ENCODE assay signal across 17 cellular contexts in genomic region chr1:185053204-185053603, GRCh38. TPM values are rescaled to one million over a fixed set of nuclear protein-coding genes. Genes with fewer than 3 reads are reported as not detected.
DNase-seq lines count a peak whose midpoint lies in the region; ATAC-seq, FAIRE-seq and TF ChIP-seq lines count a peak whose summit lies in the region.
"Had no signal": no experiment of that assay in that cellular context is flagged by ENCODE, and none has a peak within 500 bp of the region (broad histone marks: within the 10 kb centered on the region; RNA-seq: fewer than 3 reads in every experiment).

No MANE protein-coding gene starts in this region.

- H3K4me1 Mint-ChIP-seq in WTC11: peaks cover 45% of the 10 kb centered on the region
- peaks cover 27 to 41% of the 10 kb centered on the region in 2 donors for H3K4me1 Mint-ChIP-seq in effector memory CD8-positive, alpha-beta T cell (ENCODE audit: low read depth in 2 of 2)

- H3K27ac ChIP-seq in HepG2 (ENCODE audit: extremely low read length, insufficient read depth, low read length): no peak overlapping the region
- H3K27ac ChIP-seq in right lobe of liver: no peak overlapping the region
- H3K27ac ChIP-seq in PC-3 (ENCODE audit: low read length): no peak overlapping the region

- TF ChIP-seq RAD21 in HepG2 (CRISPR knock-in tag; IDR thresholded peaks at IDR 0.05): no peak

- ATAC-seq in HepG2: no peak
- ATAC-seq in right lobe of liver: no peak
- ATAC-seq in WTC11: no peak
- ATAC-seq in effector memory CD8-positive, alpha-beta T cell (replicated peaks): no peak
- no peak for ATAC-seq in HG03342 (IDR thresholded peaks at IDR 0.05; ENCODE audit: unreplicated experiment)
- ATAC-seq in HG02870 (IDR thresholded peaks at IDR 0.05; ENCODE audit: unreplicated experiment): no peak
- ATAC-seq in PC-3: no peak
- ATAC-seq: GM12878, GM23338 had no signal

- H3K4me3 Mint-ChIP-seq in WTC11: no peak overlapping the region
- H3K4me3 Mint-ChIP-seq in effector memory CD8-positive, alpha-beta T cell: no peak overlapping the region
- H3K4me3 Mint-ChIP-seq: GM23338 had no signal

- in situ Hi-C loops in HepG2 (cut with HindIII; ENCODE audit: extremely low pct_ligation_motif_present, low pct_unique_long_range_greater_than_20kb): no loop called here

- peaks cover 10% of the 10 kb centered on the region for H3K9me3 Mint-ChIP-seq in WTC11
- no peaks in the 10 kb centered on the region for H3K9me3 Mint-ChIP-seq in effector memory CD8-positive, alpha-beta T cell
- H3K9me3 Mint-ChIP-seq: GM23338 had no signal

- H3K4me2 ChIP-seq in HepG2 (ENCODE audit: low read depth, low read length): no peak overlapping the region
- H3K4me2 ChIP-seq in PC-3 (ENCODE audit: low read length): no peak overlapping the region
- H3K4me2 ChIP-seq: GM23338 had no signal

- TF ChIP-seq POLR2A in HepG2 (IDR thresholded peaks at IDR 0.05; ENCODE audit: insufficient read depth in 1 of 2, low read depth in 2 of 2, low read length in 2 of 2) (no peak), right lobe of liver (IDR thresholded peaks at IDR 0.05) (no peak)

- H3F3A ChIP-seq in PC-3 (ENCODE audit: low read length, unreplicated experiment): no peaks in the 10 kb centered on the region

- H2AFZ ChIP-seq in HepG2 (ENCODE audit: low read length) (no peak overlapping the region), PC-3 (ENCODE audit: low read length) (no peak overlapping the region)
- H2AFZ ChIP-seq: GM23338 had no signal

- TF ChIP-seq CTCF in HepG2 (CRISPR knock-in tag; IDR thresholded peaks at IDR 0.05): no peak
- no peak for TF ChIP-seq CTCF in right lobe of liver (IDR thresholded peaks at IDR 0.05)
- TF ChIP-seq CTCF in WTC11 (IDR thresholded peaks at IDR 0.05): no peak
- no peak for TF ChIP-seq CTCF in PC-3 (conservative IDR thresholded peaks at IDR 0.05; ENCODE audit: low read depth, low read length)

- H4K20me1 ChIP-seq in HepG2 (ENCODE audit: insufficient read depth, low read length) (no peaks in the 10 kb centered on the region; the same call in 1 of the 2 replicates), PC-3 (ENCODE audit: low read length) (peaks cover 14% of the 10 kb centered on the region; the same call in 1 of the 2 replicates)

- intact Hi-C loops in HepG2 (cut with micrococcal nuclease; ENCODE audit: unreplicated experiment): no loop called here
- intact Hi-C loops in right lobe of liver (cut with DNase I): no loop called here
- intact Hi-C loops in PC-3 (cut with micrococcal nuclease): no loop called here

- WGBS in HepG2 (ENCODE audit: low lambda C conversion rate): 100% methylated on average over 3 of the region's 3 CpGs
- 91% methylated on average over 3 of the region's 3 CpGs for WGBS in right lobe of liver (ENCODE audit: insufficient coverage, low coverage, low lambda C conversion rate, missing lambda C conversion rate)

- CTCF ChIA-PET in HepG2 (lab: Yijun Ruan, JAX; ENCODE audit: low intra/inter-chr PET ratio, low total read pairs): no interaction called here
- CTCF ChIA-PET in WTC11 (lab: Charles Lee): no interaction called here
- CTCF ChIA-PET in PC-3 (lab: Charles Lee): no interaction called here

- H3K27me3 ChIP-seq in HepG2 (ENCODE audit: control insufficient read depth in 1 of 2, insufficient read depth in 2 of 2, low read length in 2 of 2) (no peaks in the 10 kb centered on the region), right lobe of liver (no peaks in the 10 kb centered on the region), PC-3 (ENCODE audit: low read length) (no peaks in the 10 kb centered on the region)

- POLR2A ChIA-PET in HepG2 (lab: Yijun Ruan, JAX): no interaction called here
- POLR2A ChIA-PET in WTC11 (lab: Charles Lee): interaction anchor here (0.8 kb wide), 1 partner anchor 72 kb away, joined by 3 read pairs; no protein-coding TSS in a partner anchor
- POLR2A ChIA-PET in PC-3 (lab: Charles Lee; ENCODE audit: unreplicated experiment): no interaction called here

- H3K9me3 ChIP-seq in HepG2 (ENCODE audit: low read length): no peaks in the 10 kb centered on the region
- no peaks in the 10 kb centered on the region for H3K9me3 ChIP-seq in right lobe of liver
- H3K9me3 ChIP-seq in PC-3 (ENCODE audit: low read length): no peaks in the 10 kb centered on the region
- H3K9me3 ChIP-seq: Caco-2, HAP-1 had no signal

- no peaks in the 10 kb centered on the region for H3K9me2 ChIP-seq in PC-3 (replicated peaks; ENCODE audit: low read length)

- H3K27me3 Mint-ChIP-seq in WTC11 (ENCODE audit: low read depth): no peaks in the 10 kb centered on the region
- no peaks in the 10 kb centered on the region for H3K27me3 Mint-ChIP-seq in effector memory CD8-positive, alpha-beta T cell
- H3K27me3 Mint-ChIP-seq: CD4-positive, alpha-beta memory T cell had no signal

- BruUV-seq in HepG2 (replicated peaks; lab: Mats Ljungman, UMichigan) (no TSS peak), PC-3 (replicated peaks; lab: Mats Ljungman, UMichigan) (no TSS peak)

- H3K79me2 ChIP-seq in HepG2 (ENCODE audit: insufficient read depth, low read length) (peaks cover 64% of the 10 kb centered on the region), PC-3 (ENCODE audit: low read length) (peaks cover 95% of the 10 kb centered on the region)

- TF ChIP-seq EP300 in HepG2 (IDR thresholded peaks at IDR 0.05; ENCODE audit: low read depth in 2 of 2, low read length in 2 of 2): no peak
- TF ChIP-seq EP300 in HepG2 (CRISPR knock-in tag; IDR thresholded peaks at IDR 0.05; ENCODE audit: borderline replicate concordance): no peak

- DNase-seq in HepG2 (ENCODE audit: low spot score) (no peak), right lobe of liver (no peak), WTC11 (ENCODE audit: low spot score) (no peak), PC-3 (no peak)
- no peak for DNase-seq in effector memory CD8-positive, alpha-beta T cell
- DNase-seq: C1 segment of cervical spinal cord; Caco-2; CD4-positive, alpha-beta memory T cell; DMS153; DND-41 had no signal

- H3K36me3 ChIP-seq in HepG2 (replicated peaks in 1 of 2; ENCODE audit: control insufficient read depth in 1 of 2, insufficient read depth in 2 of 2, low read length in 2 of 2) (no peaks in the 10 kb centered on the region; a peak in 1 of 5 replicates), right lobe of liver (no peaks in the 10 kb centered on the region), PC-3 (ENCODE audit: low read depth, low read length) (no peaks in the 10 kb centered on the region)
- H3K36me3 ChIP-seq: HAP-1 had no signal

- no peak for FAIRE-seq in HepG2 (lab: Jason Lieb, UNC)
- FAIRE-seq: G401.6, GM12878, GM19239 had no signal

- H3K36me3 Mint-ChIP-seq in WTC11: peaks cover 13% of the 10 kb centered on the region
- H3K36me3 Mint-ChIP-seq in effector memory CD8-positive, alpha-beta T cell (ENCODE audit: insufficient read depth): peaks cover 16% of the 10 kb centered on the region

- no peak overlapping the region for H3K27ac Mint-ChIP-seq in WTC11
- peak overlapping the region; percentile 33 to 35 for H3K27ac Mint-ChIP-seq in effector memory CD8-positive, alpha-beta T cell
- H3K27ac Mint-ChIP-seq: CD4-positive, alpha-beta memory T cell; GM23338 had no signal

- H3K4me3 ChIP-seq in HepG2 (replicated peaks in 1 of 3; ENCODE audit: insufficient read depth in 1 of 3, low read depth in 2 of 3, low read length in 3 of 3) (no peak overlapping the region), right lobe of liver (no peak overlapping the region), PC-3 (ENCODE audit: low read length) (no peak overlapping the region)
- H3K4me3 ChIP-seq: GM12878, GM23338, HAP-1 had no signal

- H3K9ac ChIP-seq in HepG2 (ENCODE audit: insufficient read depth, low read depth, low read length) (no peak overlapping the region), PC-3 (ENCODE audit: low read length) (no peak overlapping the region)

- peaks cover 18% of the 10 kb centered on the region for H3K4me1 ChIP-seq in HepG2 (ENCODE audit: insufficient read depth, low read length)
- peaks cover 0 to 4% (median 0%) of the 10 kb centered on the region in 4 donors for H3K4me1 ChIP-seq in right lobe of liver
- no peaks in the 10 kb centered on the region for H3K4me1 ChIP-seq in PC-3 (ENCODE audit: insufficient read depth, low read length)
- H3K4me1 ChIP-seq: Caco-2 had no signal

TF ChIP-seq in HepG2, 621 proteins besides CTCF, POLR2A, EP300 and RAD21:
- TF ChIP-seq MED8 (CRISPR knock-in tag; IDR thresholded peaks at IDR 0.05; ENCODE audit: insufficient replicate concordance) (no peak), ZNF121 (CRISPR knock-in tag; IDR thresholded peaks at IDR 0.05) (peak; percentile 66)
TF ChIP-seq in HepG2: peak in this region for 1.

TF ChIP-seq in WTC11, 78 proteins besides CTCF, POLR2A, EP300 and RAD21:
- no peak for TF ChIP-seq SMAD3 (CRISPR knock-in tag; IDR thresholded peaks at IDR 0.05; ENCODE audit: borderline replicate concordance)
- TF ChIP-seq ZNF121 (CRISPR knock-in tag; IDR thresholded peaks at IDR 0.05): peak; percentile 58; the same call in 1 of the 2 replicates

RNA-seq across cellular contexts. Expression of gene RNF2, which starts 7.8 kb away (rescaled TPM):
- 21.7 and 32.9 TPM in 2 replicates for total RNA-seq in HepG2 (2016; rRNA removed; fragmentation: Illumina TruSeq; extraction: Trizol)
- 10.7 and 10.9 TPM in 2 replicates for total RNA-seq in HepG2 (2016; cell fraction: cytosol; rRNA removed; fragmentation: Illumina TruSeq; extraction: Trizol; ENCODE audit: low read depth)
- total RNA-seq in HepG2 (2016; cell fraction: insoluble cytoplasmic fraction; rRNA removed; fragmentation: Illumina TruSeq; extraction: Trizol): 19.6 and 31.3 TPM in 2 replicates
- 21.2 and 21.3 TPM in 2 replicates for total RNA-seq in HepG2 (2016; cell fraction: membrane; rRNA removed; fragmentation: Illumina TruSeq; extraction: Trizol)
- total RNA-seq in HepG2 (2016; cell fraction: nucleus; rRNA removed; fragmentation: Illumina TruSeq; extraction: Trizol): 8.1 and 13.6 TPM in 2 replicates
- 15.2 and 19.3 TPM in 2 replicates for polyA plus RNA-seq in HepG2 (2011; rRNA removed)
- polyA plus RNA-seq in HepG2 (2011; cell fraction: cytosol; rRNA removed): 10.8 and 16.6 TPM in 2 replicates
- 4.9 and 6.3 TPM in 2 replicates for polyA plus RNA-seq in HepG2 (2011; cell fraction: nucleus; rRNA removed)
- 19.1 and 22.1 TPM in 2 replicates for polyA plus RNA-seq in HepG2 (2012)
- polyA plus RNA-seq in HepG2 (2016; cell fraction: cytosol; fragmentation: Illumina TruSeq; extraction: Trizol; ENCODE audit: low read depth): 6.6 and 7.9 TPM in 2 replicates
- 33.3 and 36.1 TPM in 2 replicates for polyA plus RNA-seq in HepG2 (2016; cell fraction: insoluble cytoplasmic fraction; fragmentation: Illumina TruSeq; extraction: Trizol; ENCODE audit: low read depth)
- polyA plus RNA-seq in HepG2 (2016; cell fraction: membrane; fragmentation: Illumina TruSeq; extraction: Trizol; ENCODE audit: low read depth): 13.5 and 14.9 TPM in 2 replicates
- 10.8 and 11.8 TPM in 2 replicates for polyA plus RNA-seq in HepG2 (2016; cell fraction: nucleus; fragmentation: Illumina TruSeq; extraction: Trizol; ENCODE audit: insufficient read depth, low read depth)
- polyA minus RNA-seq in HepG2 (2011; rRNA and poly(A)+ RNA removed; ENCODE audit: low replicate concordance): 8.7 and 11.5 TPM in 2 replicates
- 23.3 and 28.6 TPM in 2 replicates for polyA minus RNA-seq in HepG2 (2011; cell fraction: cytosol; rRNA and poly(A)+ RNA removed)
- polyA minus RNA-seq in HepG2 (2011; cell fraction: nucleus; rRNA and poly(A)+ RNA removed): 24.6 and 29.8 TPM in 2 replicates
- 1 to 10 TPM; 4.2 to 9.1 (median 5.3) TPM for total RNA-seq in right lobe of liver
- 37.3 to 47.8 TPM (median 45.2 TPM) in 3 replicates for total RNA-seq in WTC11 (2021)
- total RNA-seq in PC-3 (2014; rRNA removed): 9.8 and 13.6 TPM in 2 replicates

Comparison
In these comparisons a context has a peak if more than half of its experiments do, and no peak if none do; other contexts are left out.
1. Of the 50 proteins assayed by ChIP-seq in both HepG2 and WTC11: peak only in HepG2: none; only in WTC11: none; in both: ZNF121; in neither: 49.